8 cellular contexts compared by ENCODE assay signal in the genomic region with DNA sequence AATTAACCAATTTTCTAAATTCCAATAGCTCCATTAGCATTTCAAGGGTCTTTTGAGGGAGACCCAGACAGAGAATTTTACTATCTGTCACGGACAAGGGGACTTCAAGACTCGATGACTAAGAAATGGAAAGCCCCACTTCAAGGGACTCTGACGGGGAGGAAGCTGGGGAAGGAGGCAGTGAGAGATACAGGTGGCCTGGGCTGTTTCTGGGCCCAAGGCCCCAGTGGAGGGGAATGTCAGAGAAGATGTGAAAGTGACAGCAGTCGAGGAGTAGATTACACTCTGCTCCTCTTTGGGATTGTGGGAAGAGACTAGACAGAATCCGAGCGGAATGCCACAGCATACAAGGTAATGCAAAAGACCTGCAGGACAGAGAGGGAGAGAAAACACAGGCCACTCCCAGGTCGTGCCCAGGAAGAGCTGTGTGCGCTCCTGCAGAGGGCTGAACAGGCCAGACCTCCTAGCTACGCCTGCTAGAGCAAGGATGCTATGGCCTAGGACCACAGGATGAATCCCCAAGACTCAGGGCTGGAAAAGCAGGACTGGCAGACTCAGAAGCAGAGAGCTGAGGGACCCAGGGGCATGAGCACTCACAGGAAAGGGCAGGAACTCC.
A peak's percentile ranks its signal among the peaks of the same experiment; 100 is the strongest.
DNase-seq lines count a peak whose midpoint lies in the region; ATAC-seq lines count a peak whose summit lies in the region.
"Not testable (repeated sequence)": the region's sequence is repeated elsewhere in the genome, so short reads cannot be mapped to it uniquely, and the experiment has no call there.

No MANE protein-coding gene starts in this region.

- H3K4me2 ChIP-seq in BLaER1 = peak overlapping the region; percentile 48

- H3K27me3 ChIP-seq in BLaER1 = not testable (repeated sequence)

- H3K9ac ChIP-seq in BLaER1 = not testable (repeated sequence)

- not testable (repeated sequence) for H3K9me3 Mint-ChIP-seq in activated naive CD8-positive, alpha-beta T cell treated with anti-CD3 and anti-CD28 coated beads, Interleukin-2, amount 50 U/mL, for 24 hours

- H3K4me3 Mint-ChIP-seq in activated naive CD8-positive, alpha-beta T cell treated with anti-CD3 and anti-CD28 coated beads, Interleukin-2, amount 50 U/mL, for 24 hours = not testable (repeated sequence)

- not testable (repeated sequence) for H3K9me3 ChIP-seq in BLaER1

- H3K27me3 Mint-ChIP-seq in activated naive CD8-positive, alpha-beta T cell treated with anti-CD3 and anti-CD28 coated beads, Interleukin-2, amount 50 U/mL, for 24 hours = not testable (repeated sequence)

- DNase-seq in activated naive CD8-positive, alpha-beta T cell treated with anti-CD3 and anti-CD28 coated beads, Interleukin-2, amount 50 U/mL, for 24 hours = not testable (repeated sequence)

- not testable (repeated sequence) for H3K27ac Mint-ChIP-seq in activated naive CD8-positive, alpha-beta T cell treated with anti-CD3 and anti-CD28 coated beads, Interleukin-2, amount 50 U/mL, for 24 hours

- not testable (repeated sequence) for H3K36me3 ChIP-seq in BLaER1

- not testable (repeated sequence) for H3K27ac ChIP-seq in BLaER1

- not testable (repeated sequence) for H4K20me1 ChIP-seq in BLaER1

- H3K4me1 ChIP-seq in BLaER1 = not testable (repeated sequence)

- H3K36me3 Mint-ChIP-seq in activated naive CD8-positive, alpha-beta T cell treated with anti-CD3 and anti-CD28 coated beads, Interleukin-2, amount 50 U/mL, for 24 hours (ENCODE audit: low read depth) = not testable (repeated sequence)

- not testable (repeated sequence) for H3K4me1 Mint-ChIP-seq in activated naive CD8-positive, alpha-beta T cell treated with anti-CD3 and anti-CD28 coated beads, Interleukin-2, amount 50 U/mL, for 24 hours

- peak; percentile 75 for ATAC-seq in GM18858 (IDR thresholded peaks at IDR 0.05; ENCODE audit: unreplicated experiment)
- peak; percentile 73 for ATAC-seq in GM19397 (IDR thresholded peaks at IDR 0.05; ENCODE audit: unreplicated experiment)
- peak; percentile 77 for ATAC-seq in GM21619 (IDR thresholded peaks at IDR 0.05; ENCODE audit: unreplicated experiment)
- ATAC-seq in HG02870 (IDR thresholded peaks at IDR 0.05; ENCODE audit: unreplicated experiment) = peak; percentile 79
- peak; percentile 79 for ATAC-seq in HG03135 (IDR thresholded peaks at IDR 0.05; ENCODE audit: unreplicated experiment)
- ATAC-seq in HG03565 (IDR thresholded peaks at IDR 0.05; ENCODE audit: unreplicated experiment) = peak; percentile 80
- peak; percentile 96 for ATAC-seq in activated naive CD8-positive, alpha-beta T cell treated with anti-CD3 and anti-CD28 coated beads, Interleukin-2, amount 50 U/mL, for 24 hours

- H3K4me3 ChIP-seq in BLaER1 = not testable (repeated sequence)
